Comparison of ENCODE assay signal across 14 cellular contexts in the genomic region with DNA sequence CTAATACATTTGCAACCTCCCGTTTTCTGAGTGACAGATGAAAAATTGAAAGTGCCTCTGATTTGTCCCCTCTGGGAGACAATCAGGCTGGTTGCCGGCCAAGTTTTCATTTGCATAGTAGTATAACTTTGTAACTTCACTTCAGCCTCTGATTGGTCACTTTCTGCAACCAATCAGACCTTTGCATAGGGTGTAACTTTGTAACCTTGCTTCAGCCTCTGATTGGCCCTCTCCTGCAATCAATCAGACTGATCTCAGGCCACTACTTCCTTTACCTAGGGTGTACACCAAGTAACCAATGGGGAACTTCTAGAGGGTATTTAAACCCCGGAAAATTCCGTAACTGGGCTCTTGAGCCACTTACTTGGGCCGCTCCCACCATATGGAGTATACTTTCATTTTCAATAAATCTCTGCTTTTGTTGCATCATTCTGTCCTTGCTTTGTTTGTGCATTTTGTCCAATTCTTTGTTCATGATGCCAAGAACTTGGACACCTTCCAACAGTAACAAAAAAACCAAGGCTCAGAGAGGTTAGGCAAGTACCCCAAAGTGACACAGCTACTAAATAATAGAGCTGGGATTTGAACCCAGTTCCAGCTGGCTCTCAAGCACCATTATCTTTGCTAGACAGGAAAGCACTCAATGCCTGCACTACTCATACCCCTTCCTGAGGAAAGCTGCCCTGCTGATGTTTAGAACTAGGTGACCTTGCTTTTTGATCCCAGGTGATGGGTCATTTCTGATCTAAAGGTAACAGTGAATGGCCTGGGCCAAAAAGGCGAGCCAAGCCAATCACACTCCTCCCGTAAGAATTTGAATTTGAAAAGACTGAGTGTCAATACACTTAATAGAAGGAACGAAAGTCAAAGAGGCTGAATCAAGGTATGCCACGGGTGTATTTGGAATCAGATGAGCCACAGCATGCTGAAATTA. TPM values are rescaled to one million over a fixed set of nuclear protein-coding genes. Genes with fewer than 3 reads are reported as not detected.
DNase-seq lines count a peak whose midpoint lies in the region; ATAC-seq, FAIRE-seq and TF ChIP-seq lines count a peak whose summit lies in the region.
"Had no signal": no experiment of that assay in that cellular context is flagged by ENCODE, and none has a peak within 500 bp of the region (broad histone marks: within the 10 kb centered on the region; RNA-seq: fewer than 3 reads in every experiment).

No MANE protein-coding gene starts in this region.

- no peak for TF ChIP-seq POLR2A in H54 (IDR thresholded peaks at IDR 0.05; ENCODE audit: low read depth, low read length)
- TF ChIP-seq POLR2A in body of pancreas (IDR thresholded peaks at IDR 0.05) = no peak
- no peak for TF ChIP-seq POLR2A in GM12891 (IDR thresholded peaks at IDR 0.05; ENCODE audit: low read depth, low read length)

- H3K27me3 ChIP-seq in body of pancreas = no peaks in the 10 kb centered on the region
- H3K27me3 ChIP-seq: Peyer's patch had no signal

- no peak overlapping the region for H3K4me3 Mint-ChIP-seq in T-helper 2 cell treated with Interferon-gamma antibody and Interleukin-4, amounts not matched to agents 5 μg/mL and 100 μg/mL, for 36 hours
- H3K4me3 Mint-ChIP-seq: memory B cell; stimulated activated naive B cell treated with anti-CD40 and anti-IgM and Interleukin-4, amounts not matched to agents 10 μg/mL and 1 μg/mL and 100 μg/mL, for 72 hours had no signal

- peaks cover 27% of the 10 kb centered on the region for H3K4me1 ChIP-seq in body of pancreas
- peaks cover 6% of the 10 kb centered on the region for H3K4me1 ChIP-seq in mucosa of descending colon (ENCODE audit: low read depth)
- H3K4me1 ChIP-seq: Peyer's patch had no signal

- FAIRE-seq in H54 (lab: Jason Lieb, UNC) (peak; percentile 72), GM12891 (lab: Jason Lieb, UNC) (no peak)

- H3K4me3 ChIP-seq in body of pancreas (no peak overlapping the region), mucosa of descending colon (no peak overlapping the region)
- H3K4me3 ChIP-seq: Peyer's patch had no signal

- ATAC-seq in body of pancreas (peak; percentile 63), mucosa of descending colon (peak; percentile 80)
- ATAC-seq: stimulated activated naive B cell treated with anti-CD40 and anti-IgM and Interleukin-4, amounts not matched to agents 10 μg/mL and 1 μg/mL and 100 μg/mL, for 72 hours had no signal

- TF ChIP-seq CTCF in body of pancreas (IDR thresholded peaks at IDR 0.05) (no peak), mucosa of descending colon (IDR thresholded peaks at IDR 0.05) (no peak)

- H3K9me3 ChIP-seq in body of pancreas = no peaks in the 10 kb centered on the region
- no peaks in the 10 kb centered on the region for H3K9me3 ChIP-seq in mucosa of descending colon
- H3K9me3 ChIP-seq: Peyer's patch had no signal

- peaks cover 3% of the 10 kb centered on the region for H3K4me1 Mint-ChIP-seq in T-helper 2 cell treated with Interferon-gamma antibody and Interleukin-4, amounts not matched to agents 5 μg/mL and 100 μg/mL, for 36 hours (ENCODE audit: low read depth)
- H3K4me1 Mint-ChIP-seq: memory B cell; stimulated activated naive B cell treated with anti-CD40 and anti-IgM and Interleukin-4, amounts not matched to agents 10 μg/mL and 1 μg/mL and 100 μg/mL, for 72 hours had no signal

- peaks cover 11% of the 10 kb centered on the region for H3K27me3 Mint-ChIP-seq in T-helper 2 cell treated with Interferon-gamma antibody and Interleukin-4, amounts not matched to agents 5 μg/mL and 100 μg/mL, for 36 hours (ENCODE audit: low read depth)
- H3K27me3 Mint-ChIP-seq: stimulated activated naive B cell treated with anti-CD40 and anti-IgM and Interleukin-4, amounts not matched to agents 10 μg/mL and 1 μg/mL and 100 μg/mL, for 72 hours had no signal

- H3K36me3 ChIP-seq in body of pancreas (replicated peaks in 1 of 2; ENCODE audit: insufficient read depth in 1 of 2, low read depth in 2 of 2) = no peaks in the 10 kb centered on the region
- no peaks in the 10 kb centered on the region for H3K36me3 ChIP-seq in mucosa of descending colon (ENCODE audit: low read depth)
- H3K36me3 ChIP-seq: Peyer's patch, WERI-Rb-1 had no signal

- no peak overlapping the region for H3K27ac ChIP-seq in body of pancreas
- H3K27ac ChIP-seq: C4-2B, Peyer's patch, WERI-Rb-1 had no signal

- H3K36me3 Mint-ChIP-seq in T-helper 2 cell treated with Interferon-gamma antibody and Interleukin-4, amounts not matched to agents 5 μg/mL and 100 μg/mL, for 36 hours (ENCODE audit: low read depth) = no peaks in the 10 kb centered on the region
- H3K36me3 Mint-ChIP-seq: stimulated activated naive B cell treated with anti-CD40 and anti-IgM and Interleukin-4, amounts not matched to agents 10 μg/mL and 1 μg/mL and 100 μg/mL, for 72 hours had no signal

- WGBS in body of pancreas, 2 donors = 80 to 86% methylated on average over 9 of the region's 9 CpGs

- intact Hi-C loops in body of pancreas (cut with DNase I) = no loop called here
- intact Hi-C loops in mucosa of descending colon (cut with DNase I, micrococcal nuclease) = loop anchor here in 1 of 2 donors (10.0 kb wide), 1 partner anchor 76 kb away; no protein-coding TSS in a partner anchor

- DNase-seq in H54 (ENCODE audit: insufficient read length, low spot score) (peak; percentile 23), NAMALWA (ENCODE audit: low spot score) (peak; percentile 41), body of pancreas (peak in 3 of 4 donors; percentile 35 to 65 (median 53)), mucosa of descending colon (no peak), GM12891 (ENCODE audit: insufficient read length, low spot score) (no peak), KG1 (lab: John Stamatoyannopoulos, UW) (no peak), foreskin melanocyte (no peak)
- DNase-seq in T-helper 2 cell treated with Interferon-gamma antibody and Interleukin-4, amounts not matched to agents 5 μg/mL and 100 μg/mL, for 36 hours (ENCODE audit: low spot score) = no peak
- DNase-seq: Peyer's patch; stimulated activated CD4-positive, alpha-beta T cell treated with anti-CD3 and anti-CD28 coated beads, Interleukin-1b, Interleukin-23, amount 100 ng/mL, for 48 hours; stimulated activated naive B cell treated with anti-CD40 and anti-IgM and Interleukin-4, amounts not matched to agents 10 μg/mL and 1 μg/mL and 100 μg/mL, for 72 hours; WERI-Rb-1 had no signal

- no peak overlapping the region for H3K27ac Mint-ChIP-seq in T-helper 2 cell treated with Interferon-gamma antibody and Interleukin-4, amounts not matched to agents 5 μg/mL and 100 μg/mL, for 36 hours
- H3K27ac Mint-ChIP-seq: memory B cell; stimulated activated naive B cell treated with anti-CD40 and anti-IgM and Interleukin-4, amounts not matched to agents 10 μg/mL and 1 μg/mL and 100 μg/mL, for 72 hours had no signal

- no peaks in the 10 kb centered on the region for H3K9me3 Mint-ChIP-seq in T-helper 2 cell treated with Interferon-gamma antibody and Interleukin-4, amounts not matched to agents 5 μg/mL and 100 μg/mL, for 36 hours
- H3K9me3 Mint-ChIP-seq: memory B cell; stimulated activated naive B cell treated with anti-CD40 and anti-IgM and Interleukin-4, amounts not matched to agents 10 μg/mL and 1 μg/mL and 100 μg/mL, for 72 hours had no signal

TF ChIP-seq in GM12891, 5 proteins besides CTCF, POLR2A, EP300 and RAD21:
- no peak for TF ChIP-seq TAF1 (IDR thresholded peaks at IDR 0.05; ENCODE audit: low read depth, low read length)
- no peak for TF ChIP-seq SPI1 (IDR thresholded peaks at IDR 0.05; ENCODE audit: low read depth, low read length)
- TF ChIP-seq PAX5 (IDR thresholded peaks at IDR 0.05; ENCODE audit: insufficient read depth, low read length, severe bottlenecking) = no peak
- TF ChIP-seq POLR2AphosphoS5 (IDR thresholded peaks at IDR 0.05; ENCODE audit: low read depth, low read length) = no peak
- no peak for TF ChIP-seq POU2F2 (IDR thresholded peaks at IDR 0.05; ENCODE audit: low read depth, low read length)

RNA-seq across cellular contexts. Expression of a gene that starts 10.9 kb away (rescaled TPM):
- total RNA-seq in body of pancreas = 10 to 100 TPM; 10.9 to 21.8 TPM
- total RNA-seq in mucosa of descending colon = 10 to 100 TPM in 2 of 3 donors, 1 to 10 TPM in 1; 5.5 to 22.2 (median 16.3) TPM
- 0.86 TPM for polyA plus RNA-seq in GM12891 (2012; ENCODE audit: low read depth, missing spikeins)

RNA-seq across cellular contexts. Expression of a gene that starts 16.9 kb away (rescaled TPM):
- 100 to 1,000 TPM; 102 to 174 TPM for total RNA-seq in body of pancreas
- total RNA-seq in mucosa of descending colon = 100 to 1,000 TPM; 345 to 588 (median 550) TPM
- 362 TPM for polyA plus RNA-seq in GM12891 (2012; ENCODE audit: low read depth, missing spikeins)

RNA-seq across cellular contexts. Expression of a gene that starts 31.3 kb away (rescaled TPM):
- total RNA-seq in body of pancreas (100 to 1,000 TPM in 1 of 2 donors, 10 to 100 TPM in 1; 84.7 to 121 TPM), mucosa of descending colon (100 to 1,000 TPM; 317 to 609 (median 569) TPM)
- 246 TPM for polyA plus RNA-seq in GM12891 (2012; ENCODE audit: low read depth, missing spikeins)

Comparison
In these comparisons a context has a peak if more than half of its experiments do, and no peak if none do; other contexts are left out.
1. DNase-seq: peak in H54 (single experiment), NAMALWA (single experiment) and body of pancreas (3 of 4); none in mucosa of descending colon (0 of 3), GM12891 (single experiment), T-helper 2 cell treated with Interferon-gamma antibody and Interleukin-4, amounts not matched to agents 5 μg/mL and 100 μg/mL, for 36 hours (single experiment), KG1 (single experiment) and foreskin melanocyte (single experiment).